1 cellular context compared by ENCODE assay signal in genomic region chr16:15795615-15796014, GRCh38.
TF ChIP-seq lines count a peak whose summit lies in the region.

No MANE protein-coding gene starts in this region.

TF ChIP-seq in HepG2, 621 proteins besides CTCF, POLR2A, EP300 and RAD21 (continued from another document):
- TF ChIP-seq ZNF407 (CRISPR knock-in tag; IDR thresholded peaks at IDR 0.05; ENCODE audit: not compliant biosample characterization) (no peak), GPN1 (CRISPR knock-in tag; IDR thresholded peaks at IDR 0.05; ENCODE audit: borderline replicate concordance) (no peak), DRAP1 (CRISPR knock-in tag; IDR thresholded peaks at IDR 0.05) (no peak)
TF ChIP-seq in HepG2: peak in this region for 1.
